ENCODE assay signal across 7 cellular contexts in genomic region chr6:164097557-164098398, GRCh38.
A peak's percentile ranks its signal among the peaks of the same experiment; 100 is the strongest.
DNase-seq lines count a peak whose midpoint lies in the region; ATAC-seq and TF ChIP-seq lines count a peak whose summit lies in the region.

No MANE protein-coding gene starts in this region.

- intact Hi-C loops in left cardiac atrium (cut with DNase I), result loop anchor here in 1 of 2 donors (2.0 kb wide), 1 partner anchor 135 kb away; no protein-coding TSS in a partner anchor

- no peak overlapping the region for H4K8ac ChIP-seq in H9 (replicated peaks; ENCODE audit: insufficient read length, low read depth, low read length)

- H3K9ac ChIP-seq in H9 (ENCODE audit: extremely low read depth, insufficient read length, low read length) (no peak overlapping the region), skeletal muscle tissue (ENCODE audit: low read depth in 1 of 3, low read length in 3 of 3) (peak overlapping the region in 1 of 3 donors; percentile 28)

- no peak overlapping the region for H3K14ac ChIP-seq in H9 (ENCODE audit: insufficient read depth, low read length)

- no peak overlapping the region for H3K56ac ChIP-seq in H9 (ENCODE audit: insufficient read length, low read depth, low read length)

- H3K27me3 ChIP-seq in H9 (ENCODE audit: insufficient read depth, low read length), result no peaks in the 10 kb centered on the region
- no peaks in the 10 kb centered on the region for H3K27me3 ChIP-seq in skeletal muscle tissue (ENCODE audit: control insufficient read depth in 3 of 3, insufficient read depth in 3 of 3, low read length in 3 of 3)
- H3K27me3 ChIP-seq in Peyer's patch, result no peaks in the 10 kb centered on the region

- no peak overlapping the region for H3K27ac ChIP-seq in H9 (ENCODE audit: insufficient read length, low read depth, low read length)
- peak overlapping the region; percentile 55 for H3K27ac ChIP-seq in skeletal muscle tissue (ENCODE audit: low read depth, low read length)
- H3K27ac ChIP-seq in Peyer's patch, result peak overlapping the region in 1 of 4 donors; percentile 3

- DNase-seq in H9, result peak; percentile 40
- DNase-seq in T1000 (lab: John Stamatoyannopoulos, UW), result peak; percentile 24
- DNase-seq in left cardiac atrium, result no peak
- no peak for DNase-seq in Peyer's patch
- DNase-seq in mesothelial cell of epicardium (ENCODE audit: low spot score in 2 of 2, unreplicated experiment in 2 of 2), result no peak

- H3K36me3 Mint-ChIP-seq in H9 (ENCODE audit: insufficient read depth in 1 of 3, low read depth in 3 of 3) (peaks cover 0 to 14% (median 0%) of the 10 kb centered on the region in 3 experiments; a peak in 2 of 7 replicates), mesothelial cell of epicardium (no peaks in the 10 kb centered on the region)

- H2BK20ac ChIP-seq in H9 (ENCODE audit: low read depth, low read length, poor library complexity, severe bottlenecking), result no peak overlapping the region

- no CpG with 5 or more reads among the region's 11 CpGs for WGBS in H9 (ENCODE audit: extremely low coverage, insufficient read length, low lambda C conversion rate)

- no peaks in the 10 kb centered on the region for H3K79me1 ChIP-seq in H9 (ENCODE audit: insufficient read depth, low read depth, low read length, poor library complexity, severe bottlenecking)

- H3K27me3 Mint-ChIP-seq in H9 (ENCODE audit: low read depth) (no peaks in the 10 kb centered on the region), mesothelial cell of epicardium (ENCODE audit: low read depth) (peaks cover 3% of the 10 kb centered on the region)

- no peak overlapping the region for H4K5ac ChIP-seq in H9 (ENCODE audit: insufficient read length, low read depth, low read length)

- H3K23ac ChIP-seq in H9 (ENCODE audit: insufficient read length, low read depth, low read length), result no peak overlapping the region

- no peak overlapping the region for H2BK5ac ChIP-seq in H9 (ENCODE audit: insufficient read length, low read length)

- no peak overlapping the region for H3K4me2 ChIP-seq in H9 (ENCODE audit: insufficient read depth, insufficient read length, low read length)

- peak overlapping the region in 1 of 3 donors; percentile 23 for H3K4me3 ChIP-seq in skeletal muscle tissue (ENCODE audit: low read length in 3 of 3)
- no peak overlapping the region for H3K4me3 ChIP-seq in Peyer's patch

- TF ChIP-seq POLR2A in Peyer's patch (IDR thresholded peaks at IDR 0.05), result no peak

- H2BK12ac ChIP-seq in H9 (ENCODE audit: insufficient read length, low read depth, low read length), result no peak overlapping the region

- H3K23me2 ChIP-seq in H9 (ENCODE audit: insufficient read length, low read depth, low read length, poor library complexity, severe bottlenecking), result no peaks in the 10 kb centered on the region

- H2AK5ac ChIP-seq in H9 (ENCODE audit: insufficient read length, low read length), result no peak overlapping the region

- no peak overlapping the region for H2BK120ac ChIP-seq in H9 (ENCODE audit: low read depth, low read length, poor library complexity, severe bottlenecking)

- peaks cover 2% of the 10 kb centered on the region; the same call in 1 of the 2 replicates for H3K4me1 ChIP-seq in H9 (ENCODE audit: insufficient read depth, low read length)
- H3K4me1 ChIP-seq in skeletal muscle tissue (ENCODE audit: control insufficient read depth in 3 of 3, insufficient read depth in 3 of 3, low read length in 3 of 3), result peaks cover 14 to 25% (median 23%) of the 10 kb centered on the region in 3 donors
- H3K4me1 ChIP-seq in Peyer's patch, result no peaks in the 10 kb centered on the region

- H3K9me3 Mint-ChIP-seq in H9 (peaks cover 0 to 3% of the 10 kb centered on the region in 2 experiments; a peak in 2 of 5 replicates), mesothelial cell of epicardium (peaks cover 4% of the 10 kb centered on the region)

- no peak overlapping the region for H4K91ac ChIP-seq in H9 (ENCODE audit: insufficient read length, low read depth, low read length)

- H2AFZ ChIP-seq in H9 (ENCODE audit: low read length), result no peak overlapping the region

- no peak overlapping the region for H3K4ac ChIP-seq in H9 (ENCODE audit: low read depth, low read length)

- peaks cover 3% of the 10 kb centered on the region for H4K20me1 ChIP-seq in H9 (ENCODE audit: control insufficient read depth, insufficient read depth, insufficient read length)

- H3K18ac ChIP-seq in H9 (ENCODE audit: insufficient read length, low read depth, low read length), result no peak overlapping the region

- H3K4me3 Mint-ChIP-seq in H9, result no peak overlapping the region
- no peak overlapping the region for H3K4me3 Mint-ChIP-seq in mesothelial cell of epicardium

- H3K27ac Mint-ChIP-seq in H9 (peak overlapping the region in 1 of 3 experiments; percentile 54; a peak in 2 of 7 replicates), mesothelial cell of epicardium (no peak overlapping the region)

- peaks cover 30 to 34% of the 10 kb centered on the region in 2 experiments for H3K4me1 Mint-ChIP-seq in H9
- H3K4me1 Mint-ChIP-seq in mesothelial cell of epicardium, result peaks cover 6% of the 10 kb centered on the region

- H2BK15ac ChIP-seq in H9 (ENCODE audit: low read depth, low read length), result no peak overlapping the region

- no peaks in the 10 kb centered on the region for H3K9me3 ChIP-seq in H9 (ENCODE audit: control insufficient read depth, low read depth, low read length)
- H3K9me3 ChIP-seq in skeletal muscle tissue (ENCODE audit: control insufficient read depth in 3 of 3, low read length in 3 of 3), result no peaks in the 10 kb centered on the region
- no peaks in the 10 kb centered on the region for H3K9me3 ChIP-seq in Peyer's patch

- H3K36me3 ChIP-seq in skeletal muscle tissue (ENCODE audit: control insufficient read depth in 3 of 3, insufficient read depth in 3 of 3, low read length in 3 of 3), result no peaks in the 10 kb centered on the region
- H3K36me3 ChIP-seq in Peyer's patch, result no peaks in the 10 kb centered on the region

- ATAC-seq in left cardiac atrium (peak; percentile 48 to 75), HG03108 (IDR thresholded peaks at IDR 0.05; ENCODE audit: unreplicated experiment) (no peak)

- H3K79me2 ChIP-seq in H9 (ENCODE audit: insufficient read depth, low read length), result no peaks in the 10 kb centered on the region

- peak; percentile 61 for TF ChIP-seq CTCF in H9 (conservative IDR thresholded peaks at IDR 0.05)
- TF ChIP-seq CTCF in Peyer's patch (IDR thresholded peaks at IDR 0.05), result no peak
- TF ChIP-seq CTCF in mesothelial cell of epicardium (IDR thresholded peaks at IDR 0.05; ENCODE audit: unreplicated experiment), result no peak

- no peak overlapping the region for H3T11ph ChIP-seq in H9 (ENCODE audit: low read length)

Comparison
In these comparisons a context has a peak if more than half of its experiments do, and no peak if none do; other contexts are left out.
1. DNase-seq: peak in H9 (single experiment) and T1000 (single experiment); none in left cardiac atrium (single experiment), Peyer's patch (0 of 3) and mesothelial cell of epicardium (0 of 2).